27 cellular contexts compared by ENCODE assay signal in the genomic region with DNA sequence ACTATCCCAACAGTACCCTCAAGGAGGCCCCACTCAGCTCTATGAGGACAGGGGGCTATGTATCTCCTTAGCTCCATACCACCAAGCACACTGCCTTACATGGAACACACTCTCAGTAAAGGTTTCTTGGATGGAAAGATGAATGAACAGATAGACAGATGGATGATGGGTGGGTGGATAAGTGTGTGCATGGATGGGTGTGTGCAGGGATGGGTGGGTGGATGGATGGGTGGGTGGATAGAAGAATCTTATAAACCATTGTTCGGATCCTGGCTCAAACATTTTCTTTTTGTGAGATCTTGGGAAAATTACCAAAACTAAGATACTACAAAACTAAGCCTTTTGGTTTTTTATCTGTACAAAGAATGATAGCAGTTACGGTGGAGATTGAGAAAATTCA.
"Had no signal": no experiment of that assay in that cellular context is flagged by ENCODE, and none has a peak within 500 bp of the region (broad histone marks: within the 10 kb centered on the region; RNA-seq: fewer than 3 reads in every experiment).

No MANE protein-coding gene starts in this region.

- FAIRE-seq: endothelial cell of umbilical vein, kidney had no signal

- DNase-seq: activated CD4-positive, alpha-beta T cell treated with anti-CD3 and anti-CD28 coated beads, Interleukin-2, amount 50 U/mL, for 1 hour; activated CD8-positive, alpha-beta T cell treated with anti-CD3 and anti-CD28 coated beads for 36 hours; activated naive CD8-positive, alpha-beta T cell treated with anti-CD3 and anti-CD28 coated beads, Interleukin-2, amount 50 U/mL, for 24 hours; activated T-cell treated with anti-CD3 and anti-CD28 coated beads, Interleukin-2, amount 50 U/mL, for 48 hours; immature natural killer cell; mesendoderm; stimulated activated CD4-positive, alpha-beta T cell treated with anti-CD3 and anti-CD28 coated beads, Interleukin-1b, Interleukin-23, amount 100 ng/mL, for 48 hours; stimulated activated CD4-positive, alpha-beta T cell treated with anti-CD3 and anti-CD28 coated beads, Interleukin-4, amount 100 ng/mL, for 4 hours; stimulated activated CD8-positive, alpha-beta memory T cell treated with anti-CD3 and anti-CD28 coated beads, Interleukin-4, amount 100 ng/mL, for 48 hours; stimulated activated naive CD4-positive, alpha-beta T cell; T-helper 2 cell had no signal

- H3K36me3 ChIP-seq: cardiac muscle cell, gastroesophageal sphincter, ovary, upper lobe of left lung, vagina had no signal

- H3K4me3 ChIP-seq: cardiac muscle cell, coronary artery, gastroesophageal sphincter, lung, mucosa of descending colon, ovary, smooth muscle cell, testis, upper lobe of left lung, vagina had no signal

- H3K27ac Mint-ChIP-seq: activated CD8-positive, alpha-beta T cell treated with anti-CD3 and anti-CD28 coated beads for 36 hours; activated naive CD4-positive, alpha-beta T cell treated with anti-CD3 and anti-CD28 coated beads, Interleukin-2, amount 50 U/mL, for 24 hours; activated naive CD8-positive, alpha-beta T cell treated with anti-CD3 and anti-CD28 coated beads, Interleukin-2, amount 50 U/mL, for 24 hours; activated T-helper 2 cell treated with anti-CD3 and anti-CD28 coated beads, Interferon-gamma antibody, Interleukin-2, Interleukin-4, amounts not matched to agents 10 μg/mL and 5 μg/mL and 100 μg/mL, durations not matched to agents 14 hours and 24 hours and 36 hours; immature natural killer cell; natural killer cell treated with Interleukin-12 subunit alpha and Interleukin-12 subunit beta and Interleukin-15 and Interleukin-18, amount 100 ng/mL, for 72 hours; progenitor cell of endocrine pancreas had no signal

- H3K4me3 Mint-ChIP-seq: activated CD8-positive, alpha-beta T cell treated with anti-CD3 and anti-CD28 coated beads for 36 hours; activated naive CD4-positive, alpha-beta T cell treated with anti-CD3 and anti-CD28 coated beads, Interleukin-2, amount 50 U/mL, for 24 hours; activated naive CD8-positive, alpha-beta T cell treated with anti-CD3 and anti-CD28 coated beads, Interleukin-2, amount 50 U/mL, for 24 hours; immature natural killer cell; natural killer cell treated with Interleukin-12 subunit alpha and Interleukin-12 subunit beta and Interleukin-15 and Interleukin-18, amount 100 ng/mL, for 72 hours had no signal

- H3K4me2 ChIP-seq: smooth muscle cell had no signal

- H3K36me3 Mint-ChIP-seq: immature natural killer cell had no signal

- H3K27me3 ChIP-seq: cardiac muscle cell, gastroesophageal sphincter, ovary, testis, upper lobe of left lung, vagina had no signal

- H3K9me3 ChIP-seq: gastroesophageal sphincter, mucosa of descending colon, ovary, testis, vagina had no signal

- H3K4me1 Mint-ChIP-seq: activated naive CD4-positive, alpha-beta T cell treated with anti-CD3 and anti-CD28 coated beads, Interleukin-2, amount 50 U/mL, for 24 hours; activated naive CD8-positive, alpha-beta T cell treated with anti-CD3 and anti-CD28 coated beads, Interleukin-2, amount 50 U/mL, for 24 hours; immature natural killer cell had no signal

- H3K27ac ChIP-seq: cardiac muscle cell, ovary, testis, upper lobe of left lung, vagina had no signal

- ATAC-seq: activated CD8-positive, alpha-beta T cell treated with anti-CD3 and anti-CD28 coated beads for 36 hours; activated naive CD8-positive, alpha-beta T cell treated with anti-CD3 and anti-CD28 coated beads, Interleukin-2, amount 50 U/mL, for 24 hours; natural killer cell treated with Interleukin-12 subunit alpha and Interleukin-12 subunit beta and Interleukin-15 and Interleukin-18, amount 100 ng/mL, for 72 hours had no signal

- H3K4me1 ChIP-seq: upper lobe of left lung, vagina had no signal
